ENCODE assay signal across 1 cellular context in the genomic region with DNA sequence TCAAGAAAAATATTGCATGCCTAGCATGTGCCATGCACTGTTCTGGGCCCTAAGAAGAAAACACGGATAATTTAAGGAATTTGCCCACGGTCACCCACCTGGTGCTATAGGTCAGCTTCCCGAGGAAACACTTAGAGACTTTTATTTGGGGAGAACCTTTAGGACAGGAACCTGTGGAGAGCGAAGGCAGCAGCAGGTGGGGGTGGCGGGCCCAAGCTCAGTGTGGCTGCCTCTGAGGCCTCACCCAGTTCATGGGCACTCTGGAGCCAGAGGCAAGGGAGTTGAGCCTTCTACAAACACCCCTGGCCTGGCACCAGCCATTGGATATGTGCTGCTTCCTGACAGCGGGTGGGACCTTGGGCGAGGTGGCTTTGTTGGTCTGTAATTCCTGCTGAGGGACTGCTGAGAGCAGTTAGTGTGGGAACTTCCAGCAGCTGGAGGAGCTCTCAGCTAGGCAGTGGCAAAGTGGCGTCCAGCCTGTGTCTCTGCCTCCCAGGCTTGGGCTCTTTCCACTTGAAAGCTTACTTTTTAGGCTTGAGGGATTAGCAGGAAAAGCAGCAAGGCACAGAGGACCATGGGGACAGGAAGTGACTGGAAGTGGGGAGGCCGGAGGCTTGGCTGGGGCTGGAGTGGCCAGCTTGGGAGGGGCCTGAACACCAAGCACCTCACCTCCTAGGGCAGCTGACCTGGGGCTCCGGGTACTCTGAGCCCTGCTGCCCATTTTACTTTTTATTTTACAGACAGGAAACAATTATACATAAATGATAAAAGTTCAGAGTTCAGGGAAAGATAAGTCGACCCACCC.
TF ChIP-seq lines count a peak whose summit lies in the region.

No MANE protein-coding gene starts in this region.

TF ChIP-seq in GM23338, 12 proteins besides CTCF, POLR2A, EP300 and RAD21 (continued from another document):
- TF ChIP-seq ZNF462 (CRISPR knock-in tag; IDR thresholded peaks at IDR 0.05) (no peak), EZH2phosphoT487 (IDR thresholded peaks at IDR 0.05; ENCODE audit: unreplicated experiment) (no peak), ZNF331 (CRISPR knock-in tag; IDR thresholded peaks at IDR 0.05; ENCODE audit: low read depth) (no peak), NANOG (IDR thresholded peaks at IDR 0.05; ENCODE audit: borderline replicate concordance) (no peak), ETS1 (IDR thresholded peaks at IDR 0.05) (no peak), JUNB (IDR thresholded peaks at IDR 0.05; ENCODE audit: unreplicated experiment) (no peak)
- TF ChIP-seq, protein P1, sequence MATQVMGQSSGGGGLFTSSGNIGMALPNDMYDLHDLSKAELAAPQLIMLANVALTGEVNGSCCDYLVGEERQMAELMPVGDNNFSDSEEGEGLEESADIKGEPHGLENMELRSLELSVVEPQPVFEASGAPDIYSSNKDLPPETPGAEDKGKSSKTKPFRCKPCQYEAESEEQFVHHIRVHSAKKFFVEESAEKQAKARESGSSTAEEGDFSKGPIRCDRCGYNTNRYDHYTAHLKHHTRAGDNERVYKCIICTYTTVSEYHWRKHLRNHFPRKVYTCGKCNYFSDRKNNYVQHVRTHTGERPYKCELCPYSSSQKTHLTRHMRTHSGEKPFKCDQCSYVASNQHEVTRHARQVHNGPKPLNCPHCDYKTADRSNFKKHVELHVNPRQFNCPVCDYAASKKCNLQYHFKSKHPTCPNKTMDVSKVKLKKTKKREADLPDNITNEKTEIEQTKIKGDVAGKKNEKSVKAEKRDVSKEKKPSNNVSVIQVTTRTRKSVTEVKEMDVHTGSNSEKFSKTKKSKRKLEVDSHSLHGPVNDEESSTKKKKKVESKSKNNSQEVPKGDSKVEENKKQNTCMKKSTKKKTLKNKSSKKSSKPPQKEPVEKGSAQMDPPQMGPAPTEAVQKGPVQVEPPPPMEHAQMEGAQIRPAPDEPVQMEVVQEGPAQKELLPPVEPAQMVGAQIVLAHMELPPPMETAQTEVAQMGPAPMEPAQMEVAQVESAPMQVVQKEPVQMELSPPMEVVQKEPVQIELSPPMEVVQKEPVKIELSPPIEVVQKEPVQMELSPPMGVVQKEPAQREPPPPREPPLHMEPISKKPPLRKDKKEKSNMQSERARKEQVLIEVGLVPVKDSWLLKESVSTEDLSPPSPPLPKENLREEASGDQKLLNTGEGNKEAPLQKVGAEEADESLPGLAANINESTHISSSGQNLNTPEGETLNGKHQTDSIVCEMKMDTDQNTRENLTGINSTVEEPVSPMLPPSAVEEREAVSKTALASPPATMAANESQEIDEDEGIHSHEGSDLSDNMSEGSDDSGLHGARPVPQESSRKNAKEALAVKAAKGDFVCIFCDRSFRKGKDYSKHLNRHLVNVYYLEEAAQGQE (IDR thresholded peaks at IDR 0.05; ENCODE audit: unreplicated experiment), result no peak
